In the genomic region with DNA sequence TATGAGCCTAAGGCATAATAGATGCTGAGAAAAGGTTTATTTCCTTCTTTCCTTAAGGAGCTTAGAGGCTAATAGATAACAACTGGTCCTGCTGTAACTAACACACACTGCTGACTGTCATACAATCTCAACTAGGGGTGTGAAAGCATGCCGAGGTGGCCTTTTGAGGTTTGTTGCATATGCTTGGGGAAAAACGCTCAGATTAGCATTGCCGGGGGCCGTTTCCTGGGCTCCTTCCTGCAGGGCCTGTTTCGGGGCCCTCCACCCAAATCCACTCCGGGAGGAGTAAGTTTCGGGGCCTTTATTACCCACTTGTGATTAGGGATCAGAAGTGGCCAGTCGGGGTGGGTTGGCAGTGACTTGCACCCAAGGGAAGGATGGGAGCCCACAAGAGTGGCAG, we compare ENCODE assay signal across 15 cellular contexts. TPM values are rescaled to one million over a fixed set of nuclear protein-coding genes. Genes with fewer than 3 reads are reported as not detected.
DNase-seq lines count a peak whose midpoint lies in the region; ATAC-seq and TF ChIP-seq lines count a peak whose summit lies in the region.
"Had no signal": no experiment of that assay in that cellular context is flagged by ENCODE, and none has a peak within 500 bp of the region (broad histone marks: within the 10 kb centered on the region; RNA-seq: fewer than 3 reads in every experiment).

No MANE protein-coding gene starts in this region.

- TF ChIP-seq CTCF in osteocyte (IDR thresholded peaks at IDR 0.05) = no peak
- no peak for TF ChIP-seq CTCF in MM.1S (IDR thresholded peaks at IDR 0.05; ENCODE audit: low read length)
- TF ChIP-seq CTCF in esophagus squamous epithelium (IDR thresholded peaks at IDR 0.05) = no peak

- peaks cover 3% of the 10 kb centered on the region for H3K36me3 Mint-ChIP-seq in activated T-cell treated with anti-CD3 and anti-CD28 coated beads, Interleukin-2, amount 50 U/mL, for 24 hours (ENCODE audit: low read depth)
- peaks cover 6% of the 10 kb centered on the region for H3K36me3 Mint-ChIP-seq in activated T-cell treated with anti-CD3 and anti-CD28 coated beads, Interleukin-2, amount 50 U/mL, for 4 hours (ENCODE audit: insufficient read depth)
- H3K36me3 Mint-ChIP-seq in activated naive CD8-positive, alpha-beta T cell = peaks cover 8% of the 10 kb centered on the region
- no peaks in the 10 kb centered on the region for H3K36me3 Mint-ChIP-seq in osteocyte (ENCODE audit: unreplicated experiment)

- H3K27me3 ChIP-seq in MM.1S (replicated peaks; ENCODE audit: insufficient read depth, low read length) (no peaks in the 10 kb centered on the region), esophagus squamous epithelium (no peaks in the 10 kb centered on the region)

- no peaks in the 10 kb centered on the region for H3K27me3 Mint-ChIP-seq in activated T-cell treated with anti-CD3 and anti-CD28 coated beads, Interleukin-2, amount 50 U/mL, for 24 hours
- no peaks in the 10 kb centered on the region for H3K27me3 Mint-ChIP-seq in activated T-cell treated with anti-CD3 and anti-CD28 coated beads, Interleukin-2, amount 50 U/mL, for 4 hours (ENCODE audit: low read depth)
- H3K27me3 Mint-ChIP-seq in activated naive CD8-positive, alpha-beta T cell = no peaks in the 10 kb centered on the region
- peaks cover 5% of the 10 kb centered on the region for H3K27me3 Mint-ChIP-seq in osteocyte (ENCODE audit: unreplicated experiment)

- peaks cover 41% of the 10 kb centered on the region for H3K4me1 Mint-ChIP-seq in activated T-cell treated with anti-CD3 and anti-CD28 coated beads, Interleukin-2, amount 50 U/mL, for 24 hours (ENCODE audit: low read depth)
- H3K4me1 Mint-ChIP-seq in activated T-cell treated with anti-CD3 and anti-CD28 coated beads, Interleukin-2, amount 50 U/mL, for 4 hours (ENCODE audit: low read depth) = peaks cover 44% of the 10 kb centered on the region
- H3K4me1 Mint-ChIP-seq in activated naive CD8-positive, alpha-beta T cell (ENCODE audit: low read depth) = peaks cover 38% of the 10 kb centered on the region
- H3K4me1 Mint-ChIP-seq in osteocyte (ENCODE audit: unreplicated experiment) = peaks cover 10% of the 10 kb centered on the region

- peak overlapping the region; percentile 87 for H3K27ac ChIP-seq in KOPT-K1 (ENCODE audit: low read depth, low read length, poor library complexity, severe bottlenecking)
- H3K27ac ChIP-seq in MM.1S (ENCODE audit: low read length) = no peak overlapping the region
- H3K27ac ChIP-seq in esophagus squamous epithelium = peak overlapping the region in 1 of 4 donors; percentile 50

- H3K4me3 Mint-ChIP-seq in activated T-cell treated with anti-CD3 and anti-CD28 coated beads, Interleukin-2, amount 50 U/mL, for 24 hours = no peak overlapping the region
- no peak overlapping the region for H3K4me3 Mint-ChIP-seq in activated T-cell treated with anti-CD3 and anti-CD28 coated beads, Interleukin-2, amount 50 U/mL, for 4 hours
- peak overlapping the region; percentile 30 for H3K4me3 Mint-ChIP-seq in activated naive CD8-positive, alpha-beta T cell
- no peak overlapping the region for H3K4me3 Mint-ChIP-seq in osteocyte (ENCODE audit: unreplicated experiment)

- H3K4me3 ChIP-seq in MM.1S (ENCODE audit: low read length) = no peak overlapping the region
- no peak overlapping the region for H3K4me3 ChIP-seq in esophagus squamous epithelium
- H3K4me3 ChIP-seq: smooth muscle cell had no signal

- WGBS in esophagus squamous epithelium, 2 donors = 67 to 71% methylated on average over 5 to 8 of the region's 8 CpGs

- peaks cover 10% of the 10 kb centered on the region for H3K4me1 ChIP-seq in MM.1S (ENCODE audit: low read length)
- H3K4me1 ChIP-seq in esophagus squamous epithelium = peaks cover 13 to 28% (median 22%) of the 10 kb centered on the region in 3 donors
- H3K4me1 ChIP-seq: Caco-2 had no signal

- TF ChIP-seq POLR2A in esophagus squamous epithelium (IDR thresholded peaks at IDR 0.05) = no peak

- peaks cover 8% of the 10 kb centered on the region for H3F3A ChIP-seq in MM.1S (ENCODE audit: insufficient read depth, low read length)

- intact Hi-C loops in esophagus squamous epithelium (cut with DNase I) = no loop called here

- no peak for ATAC-seq in activated T-cell treated with anti-CD3 and anti-CD28 coated beads, Interleukin-2, amount 50 U/mL, for 4 hours
- ATAC-seq: left cardiac atrium had no signal

- peaks cover 14% of the 10 kb centered on the region for H3K9me3 Mint-ChIP-seq in activated T-cell treated with anti-CD3 and anti-CD28 coated beads, Interleukin-2, amount 50 U/mL, for 24 hours
- peaks cover 9% of the 10 kb centered on the region for H3K9me3 Mint-ChIP-seq in activated T-cell treated with anti-CD3 and anti-CD28 coated beads, Interleukin-2, amount 50 U/mL, for 4 hours
- H3K9me3 Mint-ChIP-seq in activated naive CD8-positive, alpha-beta T cell (ENCODE audit: low read depth) = peaks cover 6% of the 10 kb centered on the region
- peaks cover 8% of the 10 kb centered on the region for H3K9me3 Mint-ChIP-seq in osteocyte (ENCODE audit: unreplicated experiment)

- peak; percentile 47 for DNase-seq in activated T-cell treated with anti-CD3 and anti-CD28 coated beads, Interleukin-2, amount 50 U/mL, for 24 hours
- DNase-seq in activated T-cell treated with anti-CD3 and anti-CD28 coated beads, Interleukin-2, amount 50 U/mL, for 4 hours = no peak
- DNase-seq in osteocyte (ENCODE audit: extremely low spot score, unreplicated experiment) (peak; percentile 51), SIG-M5 (lab: John Stamatoyannopoulos, UW) (no peak), MM.1S (no peak), esophagus squamous epithelium (lab: John Stamatoyannopoulos, UW) (no peak)
- DNase-seq: activated CD4-positive, CD25-positive, alpha-beta regulatory T cell; Caco-2; foreskin fibroblast; left cardiac atrium; NCI-H1417 treated with DMSO at 0.1 percent for 48 hours; posterior cingulate gyrus had no signal

- H3K9me2 ChIP-seq in MM.1S (replicated peaks; ENCODE audit: insufficient read depth, low read length) = no peaks in the 10 kb centered on the region

- no peak overlapping the region for H3K4me2 ChIP-seq in MM.1S (ENCODE audit: low read depth, low read length)
- H3K4me2 ChIP-seq: smooth muscle cell had no signal

- H3K36me3 ChIP-seq in KOPT-K1 (ENCODE audit: insufficient read depth, low read length) = no peaks in the 10 kb centered on the region
- H3K36me3 ChIP-seq in MM.1S (replicated peaks; ENCODE audit: insufficient read depth, low read length) = no peaks in the 10 kb centered on the region
- no peaks in the 10 kb centered on the region for H3K36me3 ChIP-seq in esophagus squamous epithelium

- H2AFZ ChIP-seq in MM.1S (ENCODE audit: low read length) = no peak overlapping the region

- peaks cover 14% of the 10 kb centered on the region for H3K9me3 ChIP-seq in KOPT-K1 (ENCODE audit: insufficient read depth, low read length, poor library complexity, severe bottlenecking)
- H3K9me3 ChIP-seq in MM.1S (replicated peaks; ENCODE audit: insufficient read depth, low read length) = no peaks in the 10 kb centered on the region
- peaks cover 0 to 13% (median 5%) of the 10 kb centered on the region in 3 donors for H3K9me3 ChIP-seq in esophagus squamous epithelium

- H3K27ac Mint-ChIP-seq in activated T-cell treated with anti-CD3 and anti-CD28 coated beads, Interleukin-2, amount 50 U/mL, for 24 hours = peak overlapping the region; percentile 61
- H3K27ac Mint-ChIP-seq in activated naive CD8-positive, alpha-beta T cell = peak overlapping the region; percentile 58
- no peak overlapping the region for H3K27ac Mint-ChIP-seq in osteocyte (ENCODE audit: unreplicated experiment)

- H4K20me1 ChIP-seq in MM.1S (ENCODE audit: insufficient read depth, low read length) = no peaks in the 10 kb centered on the region

- no peaks in the 10 kb centered on the region for H3K79me2 ChIP-seq in MM.1S (ENCODE audit: low read length)

- H3K9ac ChIP-seq in MM.1S (ENCODE audit: low read length) = no peak overlapping the region

RNA-seq across cellular contexts. Expression of a gene that starts 27.2 kb away (rescaled TPM):
- 10 to 100 TPM; 15.4 to 20.6 (median 17.5) TPM for total RNA-seq in activated T-cell treated with anti-CD3 and anti-CD28 coated beads, Interleukin-2, amount 50 U/mL, for 4 hours
- not detected in 2 replicates for total RNA-seq in osteocyte
- total RNA-seq in esophagus squamous epithelium = 10 to 100 TPM in 1 of 4 donors, 1 to 10 TPM in 3; 1.2 to 17.7 (median 3.4) TPM
- total RNA-seq: Caco-2, smooth muscle cell had no signal

RNA-seq across cellular contexts. Expression of a gene that starts 49.3 kb away (rescaled TPM):
- 10 to 100 TPM; 12.5 to 14.5 (median 14.3) TPM for total RNA-seq in activated T-cell treated with anti-CD3 and anti-CD28 coated beads, Interleukin-2, amount 50 U/mL, for 4 hours
- 19.2 and 19.4 TPM in 2 replicates for total RNA-seq in osteocyte
- 100 to 1,000 TPM; 110 to 203 (median 175) TPM for total RNA-seq in esophagus squamous epithelium

Comparison
In these comparisons a context has a peak if more than half of its experiments do, and no peak if none do; other contexts are left out.
1. DNase-seq: peak in activated T-cell treated with anti-CD3 and anti-CD28 coated beads, Interleukin-2, amount 50 U/mL, for 24 hours (single experiment) and osteocyte (single experiment); none in activated T-cell treated with anti-CD3 and anti-CD28 coated beads, Interleukin-2, amount 50 U/mL, for 4 hours (single experiment), SIG-M5 (single experiment), MM.1S (single experiment) and esophagus squamous epithelium (single experiment).